8 cellular contexts compared by ENCODE assay signal in the genomic region with DNA sequence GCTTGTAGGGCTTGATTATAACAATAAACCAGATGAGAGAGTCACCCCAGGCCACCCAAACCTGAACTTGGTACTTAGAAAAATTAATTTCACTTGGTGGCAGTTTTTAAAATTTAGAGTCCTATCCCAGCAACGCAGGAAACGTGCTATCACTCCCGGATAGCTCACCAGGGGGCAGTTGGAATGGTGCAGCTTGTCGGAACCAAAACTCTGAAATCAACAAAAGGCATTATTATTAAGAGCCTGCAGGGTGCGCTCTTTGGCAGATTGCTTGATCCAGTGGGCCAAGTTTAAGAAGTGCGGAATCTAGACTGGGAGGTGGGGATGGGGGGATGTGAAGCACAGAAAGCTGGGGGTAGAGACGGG.
DNase-seq lines count a peak whose midpoint lies in the region; ATAC-seq and TF ChIP-seq lines count a peak whose summit lies in the region.

No MANE protein-coding gene starts in this region.

- no peaks in the 10 kb centered on the region for H3K36me3 ChIP-seq in muscle layer of colon (ENCODE audit: insufficient read depth, low read length)

- peak overlapping the region; percentile 40 for H3K27ac ChIP-seq in muscle layer of colon (ENCODE audit: low read depth, low read length)

- peak; percentile 48 for TF ChIP-seq CTCF in AG04449 (IDR thresholded peaks at IDR 0.05; ENCODE audit: insufficient read depth, low read length, missing control alignments)
- peak; percentile 62 for TF ChIP-seq CTCF in GM12874 (IDR thresholded peaks at IDR 0.05; ENCODE audit: insufficient read depth, low read depth, low read length)

- no peak for ATAC-seq in HG03280 (IDR thresholded peaks at IDR 0.05; ENCODE audit: unreplicated experiment)

- H3K4me3 ChIP-seq in AG04449 (ENCODE audit: low read depth, low read length), result peak overlapping the region; percentile 63; the same call in 1 of the 2 replicates
- H3K4me3 ChIP-seq in muscle layer of colon (ENCODE audit: low read depth in 1 of 2, low read length in 2 of 2), result peak overlapping the region; percentile 76 to 94

- POLR2A ChIA-PET in AG04449 (lab: Yijun Ruan, JAX), result no interaction called here

- H3K9ac ChIP-seq in muscle layer of colon (ENCODE audit: low read length), result no peak overlapping the region

- peaks cover 7% of the 10 kb centered on the region for H3K4me1 ChIP-seq in muscle layer of colon (ENCODE audit: insufficient read depth, low read length)

- no peaks in the 10 kb centered on the region for H3K9me3 ChIP-seq in muscle layer of colon (ENCODE audit: low read length)

- peak; percentile 4 for DNase-seq in AG04449 (ENCODE audit: low read depth, low spot score)
- peak; percentile 71 to 79 for DNase-seq in NCI-H2081 (lab: John Stamatoyannopoulos, UW)
- DNase-seq in UCSD-AML1 (lab: John Stamatoyannopoulos, UW; ENCODE audit: unreplicated experiment), result peak; percentile 18
- peak; percentile 71 for DNase-seq in fibroblast of gingiva (ENCODE audit: low read depth)
- DNase-seq in activated effector memory CD4-positive, alpha-beta T cell treated with anti-CD3 and anti-CD28 coated beads, Interleukin-2, amount 50 U/mL, for 16 hours, result no peak

- H3K27me3 ChIP-seq in muscle layer of colon (ENCODE audit: control insufficient read depth in 1 of 2, insufficient read depth in 2 of 2, low read length in 2 of 2), result no peaks in the 10 kb centered on the region

- CTCF ChIA-PET in AG04449 (lab: Yijun Ruan, JAX), result interaction anchor here (0.9 to 2.5 kb wide), 14 partner anchors 9 to 550 kb away, joined by 3 to 11 read pairs (median 4); no protein-coding TSS in a partner anchor
